ENCODE assay signal across 8 cellular contexts in genomic region chr19:57820599-57820998, GRCh38. TPM values are rescaled to one million over a fixed set of nuclear protein-coding genes. Genes with fewer than 3 reads are reported as not detected.
DNase-seq lines count a peak whose midpoint lies in the region; ATAC-seq and TF ChIP-seq lines count a peak whose summit lies in the region.

No MANE protein-coding gene starts in this region.

- H3K4me1 Mint-ChIP-seq in chondrocyte (ENCODE audit: low read depth) = peaks cover 39% of the 10 kb centered on the region
- H3K4me1 Mint-ChIP-seq in naive thymus-derived CD4-positive, alpha-beta T cell = peaks cover 35 to 65% (median 59%) of the 10 kb centered on the region in 7 donors

- CTCF ChIA-PET in naive thymus-derived CD4-positive, alpha-beta T cell (lab: Charles Lee) = no interaction called here

- H3K27me3 Mint-ChIP-seq in chondrocyte (ENCODE audit: low read depth) = no peaks in the 10 kb centered on the region
- no peaks in the 10 kb centered on the region for H3K27me3 Mint-ChIP-seq in naive thymus-derived CD4-positive, alpha-beta T cell

- H3K9me3 Mint-ChIP-seq in chondrocyte (ENCODE audit: low read depth) = no peaks in the 10 kb centered on the region
- H3K9me3 Mint-ChIP-seq in naive thymus-derived CD4-positive, alpha-beta T cell = peaks cover 0 to 3% (median 0%) of the 10 kb centered on the region in 11 donors

- H3K27ac Mint-ChIP-seq in chondrocyte (ENCODE audit: unreplicated experiment) = peak overlapping the region; percentile 96
- H3K27ac Mint-ChIP-seq in naive thymus-derived CD4-positive, alpha-beta T cell = peak overlapping the region; percentile 88 to 99 (median 95)

- H3K4me1 ChIP-seq in naive thymus-derived CD4-positive, alpha-beta T cell (ENCODE audit: control insufficient read depth in 2 of 2, insufficient read depth in 2 of 2, low read length in 2 of 2) = peaks cover 0 to 8% of the 10 kb centered on the region in 2 donors

- H3K36me3 Mint-ChIP-seq in chondrocyte (ENCODE audit: low read depth) = peaks cover 8% of the 10 kb centered on the region
- peaks cover 14 to 36% (median 30%) of the 10 kb centered on the region in 5 donors for H3K36me3 Mint-ChIP-seq in naive thymus-derived CD4-positive, alpha-beta T cell

- H3K27me3 ChIP-seq in naive thymus-derived CD4-positive, alpha-beta T cell (ENCODE audit: control insufficient read depth in 2 of 2, insufficient read depth in 2 of 2, low read length in 2 of 2) = no peaks in the 10 kb centered on the region

- DNase-seq in AG09309 (ENCODE audit: low read depth) (no peak), chondrocyte (ENCODE audit: low spot score) (no peak), NCI-H2081 treated with DMSO at 0.1 percent for 48 hours (lab: John Stamatoyannopoulos, UW) (no peak), NCI-H146 (lab: John Stamatoyannopoulos, UW) (no peak)
- DNase-seq in Jurkat, Clone E6-1 (ENCODE audit: low read depth, low spot score) = no peak
- DNase-seq in naive thymus-derived CD4-positive, alpha-beta T cell = no peak
- DNase-seq in activated CD4-positive, CD25-positive, alpha-beta regulatory T cell (lab: John Stamatoyannopoulos, UW) = no peak

- TF ChIP-seq CTCF in AG09309 (IDR thresholded peaks at IDR 0.05; ENCODE audit: control insufficient read depth, insufficient read depth, low read depth, low read length, missing control alignments) (no peak), chondrocyte (IDR thresholded peaks at IDR 0.05) (no peak)

- peak overlapping the region; percentile 92 for H3K27ac ChIP-seq in naive thymus-derived CD4-positive, alpha-beta T cell (ENCODE audit: low read depth, low read length)

- H3K4me3 ChIP-seq in AG09309 (ENCODE audit: control insufficient read depth, low read depth, low read length) = peak overlapping the region; percentile 86
- peak overlapping the region; percentile 78 for H3K4me3 ChIP-seq in Jurkat, Clone E6-1 (ENCODE audit: low read length)
- H3K4me3 ChIP-seq in naive thymus-derived CD4-positive, alpha-beta T cell (ENCODE audit: low read length) = peak overlapping the region; percentile 98

- POLR2A ChIA-PET in naive thymus-derived CD4-positive, alpha-beta T cell (lab: Charles Lee) = interaction anchor here (0.9 to 1.5 kb wide), 5 partner anchors 51 to 431 kb away, joined by 3 to 7 read pairs (median 3); partner anchors contain the start of genes ZNF274 and ZNF586

- H3K4me3 Mint-ChIP-seq in chondrocyte (ENCODE audit: unreplicated experiment) = peak overlapping the region; percentile 90
- H3K4me3 Mint-ChIP-seq in naive thymus-derived CD4-positive, alpha-beta T cell = peak overlapping the region; percentile 95 to 99 (median 98)

- ATAC-seq in naive thymus-derived CD4-positive, alpha-beta T cell = no peak
- no peak for ATAC-seq in GM21576 (IDR thresholded peaks at IDR 0.05; ENCODE audit: unreplicated experiment)

- H3K9me3 ChIP-seq in naive thymus-derived CD4-positive, alpha-beta T cell (ENCODE audit: control insufficient read depth in 2 of 3, low read length in 3 of 3) = no peaks in the 10 kb centered on the region

- intact Hi-C loops in naive thymus-derived CD4-positive, alpha-beta T cell (cut with micrococcal nuclease) = no loop called here

- H3K36me3 ChIP-seq in naive thymus-derived CD4-positive, alpha-beta T cell (ENCODE audit: control insufficient read depth in 2 of 3, insufficient read depth in 3 of 3, low read length in 3 of 3) = peaks cover 0 to 4% (median 3%) of the 10 kb centered on the region in 3 experiments

RNA-seq across cellular contexts. Expression of gene ZNF552, which starts 5.9 kb away (rescaled TPM):
- polyA plus RNA-seq in Jurkat, Clone E6-1 (2012; ENCODE audit: insufficient read depth, insufficient read length) = 8.3 TPM
- total RNA-seq in chondrocyte = 3.6 to 5.5 TPM (median 3.7 TPM) in 3 replicates
- 10 to 100 TPM; 10.6 to 21.9 (median 16.3) TPM for total RNA-seq in naive thymus-derived CD4-positive, alpha-beta T cell
- polyA plus RNA-seq in naive thymus-derived CD4-positive, alpha-beta T cell = 10 to 100 TPM; 10.9 to 16.5 TPM

RNA-seq across cellular contexts. Expression of gene ZNF587B, which starts 9.5 kb away (rescaled TPM):
- polyA plus RNA-seq in Jurkat, Clone E6-1 (2012; ENCODE audit: insufficient read depth, insufficient read length) = 5.1 TPM
- 6.9 to 14.5 TPM (median 8.0 TPM) in 3 replicates for total RNA-seq in chondrocyte
- 10 to 100 TPM; 18.9 to 32.3 (median 24.0) TPM for total RNA-seq in naive thymus-derived CD4-positive, alpha-beta T cell
- 1 to 10 TPM; 1.7 to 2.9 TPM for polyA plus RNA-seq in naive thymus-derived CD4-positive, alpha-beta T cell

RNA-seq across cellular contexts. Expression of gene ZNF587, which starts 29.1 kb away (rescaled TPM):
- 8.6 TPM for polyA plus RNA-seq in Jurkat, Clone E6-1 (2012; ENCODE audit: insufficient read depth, insufficient read length)
- 27.1 to 39.9 TPM (median 30.8 TPM) in 3 replicates for total RNA-seq in chondrocyte
- total RNA-seq in naive thymus-derived CD4-positive, alpha-beta T cell = 10 to 100 TPM; 46.9 to 65.1 (median 48.8) TPM
- 1 to 10 TPM; 4.2 to 6.4 TPM for polyA plus RNA-seq in naive thymus-derived CD4-positive, alpha-beta T cell

RNA-seq across cellular contexts. Expression of gene ZNF586, which starts 51.1 kb away (rescaled TPM):
- 6.2 TPM for polyA plus RNA-seq in Jurkat, Clone E6-1 (2012; ENCODE audit: insufficient read depth, insufficient read length)
- 9.8 to 14.7 TPM (median 10.7 TPM) in 3 replicates for total RNA-seq in chondrocyte
- total RNA-seq in naive thymus-derived CD4-positive, alpha-beta T cell = 10 to 100 TPM; 16.4 to 47.5 (median 42.6) TPM
- polyA plus RNA-seq in naive thymus-derived CD4-positive, alpha-beta T cell = 10 to 100 TPM; 25.5 to 31.8 TPM
